15 cellular contexts compared by ENCODE assay signal in genomic region chr2:37993135-37993534, GRCh38.
DNase-seq lines count a peak whose midpoint lies in the region; ATAC-seq and TF ChIP-seq lines count a peak whose summit lies in the region.
"Had no signal": no experiment of that assay in that cellular context is flagged by ENCODE, and none has a peak within 500 bp of the region (broad histone marks: within the 10 kb centered on the region; RNA-seq: fewer than 3 reads in every experiment).

No MANE protein-coding gene starts in this region.

- H3K9ac ChIP-seq in IMR-90 (ENCODE audit: low read depth, low read length), result no peak overlapping the region

- H4K91ac ChIP-seq in IMR-90 (ENCODE audit: insufficient read depth, low read depth, low read length), result no peak overlapping the region

- no peaks in the 10 kb centered on the region for H4K20me1 ChIP-seq in IMR-90 (ENCODE audit: insufficient read depth, low read length)

- H3K9me3 ChIP-seq in IMR-90 (ENCODE audit: control insufficient read depth, insufficient read depth, low read length), result no peaks in the 10 kb centered on the region
- H3K9me3 ChIP-seq: mucosa of descending colon, SJCRH30 had no signal

- H4K8ac ChIP-seq in IMR-90 (ENCODE audit: low read depth in 2 of 2, low read length in 2 of 2), result no peak overlapping the region

- no peak overlapping the region for H2BK20ac ChIP-seq in IMR-90 (ENCODE audit: low read depth, low read length)

- H3K79me1 ChIP-seq in IMR-90 (ENCODE audit: low read depth in 1 of 2, low read length in 2 of 2), result no peaks in the 10 kb centered on the region

- CTCF ChIA-PET in IMR-90 (lab: Yijun Ruan, JAX), result interaction anchor here (0.6 to 1.7 kb wide), 3 partner anchors 11 to 281 kb away, joined by 4 to 5 read pairs (median 5); no protein-coding TSS in a partner anchor

- H3K27me3 ChIP-seq in IMR-90 (ENCODE audit: control insufficient read depth, insufficient read depth, low read length), result no peaks in the 10 kb centered on the region
- H3K27me3 ChIP-seq: SJCRH30 had no signal

- H3K56ac ChIP-seq in IMR-90 (ENCODE audit: extremely low read depth, insufficient read depth, low read length), result no peak overlapping the region

- ATAC-seq in IMR-90 (ENCODE audit: low read depth) (no peak), GM18858 (IDR thresholded peaks at IDR 0.05; ENCODE audit: unreplicated experiment) (no peak)
- ATAC-seq: mucosa of descending colon had no signal

- intact Hi-C loops in IMR-90 (cut with micrococcal nuclease), result no loop called here

- no peak overlapping the region for H4K5ac ChIP-seq in IMR-90 (ENCODE audit: low read depth, low read length)

- no peak overlapping the region for H2BK120ac ChIP-seq in IMR-90 (ENCODE audit: low read depth, low read length)

- H2AFZ ChIP-seq in IMR-90 (replicated peaks; ENCODE audit: low read length, poor library complexity), result no peak overlapping the region

- H3K4me1 ChIP-seq in IMR-90 (ENCODE audit: control insufficient read depth, insufficient read depth, low read length), result no peaks in the 10 kb centered on the region
- H3K4me1 ChIP-seq: SJCRH30 had no signal

- WGBS in IMR-90 (ENCODE audit: extremely low coverage in 2 of 2, insufficient read length in 1 of 2), 2 experiments, result no CpG with 5 or more reads among the region's 3 CpGs

- BruUV-seq in IMR-90 (replicated peaks; lab: Mats Ljungman, UMichigan), result no TSS peak

- TF ChIP-seq CTCF in AG09309 (IDR thresholded peaks at IDR 0.05; ENCODE audit: control insufficient read depth, insufficient read depth, low read depth, low read length, missing control alignments), result peak; percentile 9
- TF ChIP-seq CTCF in IMR-90 (conservative IDR thresholded peaks at IDR 0.05; ENCODE audit: low read depth, low read length), result 0 out of 2 replicates have a peak, but pooled peaks have one; percentile 18
- peak; percentile 58 for TF ChIP-seq CTCF in choroid plexus epithelial cell (conservative IDR thresholded peaks at IDR 0.05; ENCODE audit: low read depth, low read length)

- no peaks in the 10 kb centered on the region for H3K9me1 ChIP-seq in IMR-90 (ENCODE audit: insufficient read depth, low read length)

- no peak overlapping the region for H2BK5ac ChIP-seq in IMR-90 (ENCODE audit: low read depth, low read length, poor library complexity, severe bottlenecking)

- TF ChIP-seq RAD21 in IMR-90 (IDR thresholded peaks at IDR 0.05; ENCODE audit: low read length), result peak; percentile 21; the same call in 1 of the 2 replicates

- H2AK5ac ChIP-seq in IMR-90 (ENCODE audit: low read depth, low read length), result no peak overlapping the region

- H3K36me3 ChIP-seq in IMR-90 (ENCODE audit: control insufficient read depth, insufficient read depth, low read length), result no peaks in the 10 kb centered on the region
- H3K36me3 ChIP-seq: SJCRH30 had no signal

- in situ Hi-C loops in IMR-90 (cut with MboI; ENCODE audit: low sequenced_read_pairs), result loop anchor here (5.0 kb wide), 1 partner anchor 274 kb away; no protein-coding TSS in a partner anchor

- no peak overlapping the region for H2AK9ac ChIP-seq in IMR-90 (replicated peaks; ENCODE audit: low read depth, low read length, poor library complexity)

- no peak overlapping the region for H3K18ac ChIP-seq in IMR-90 (ENCODE audit: low read depth, low read length)

- H3K23ac ChIP-seq in IMR-90 (ENCODE audit: low read depth, low read length), result no peak overlapping the region

- no peak overlapping the region for H3K4me2 ChIP-seq in IMR-90 (ENCODE audit: low read depth, low read length)

- TF ChIP-seq POLR2A in IMR-90 (IDR thresholded peaks at IDR 0.05; ENCODE audit: low read depth, low read length), result no peak

- H3K4ac ChIP-seq in IMR-90 (ENCODE audit: low read depth, low read length), result no peak overlapping the region

- no peak for DNase-seq in AG09309 (ENCODE audit: low read depth)
- DNase-seq in IMR-90, result peak; percentile 25
- DNase-seq in choroid plexus epithelial cell (ENCODE audit: low read depth), result peak; percentile 73
- peak; percentile 20 for DNase-seq in kidney tubule cell (ENCODE audit: low spot score)
- no peak for DNase-seq in DMS 273 treated with DMSO at 0.1 percent for 48 hours (lab: John Stamatoyannopoulos, UW)
- no peak for DNase-seq in NCI-H524 treated with DMSO at 0.1 percent for 48 hours (lab: John Stamatoyannopoulos, UW)
- DNase-seq in LoVo (ENCODE audit: low spot score), result no peak
- DNase-seq: activated CD4-positive, alpha-beta T cell treated with anti-CD3 and anti-CD28 coated beads, Interleukin-2, amount 50 U/mL, for 48 hours; DMS79 treated with DMSO at 0.1 percent for 48 hours; mucosa of descending colon; NCI-H2081 treated with DMSO at 0.1 percent for 48 hours; NCI-H774; posterior cingulate gyrus; SJCRH30 had no signal

- dilution Hi-C loops in IMR-90 (cut with HindIII; ENCODE audit: low sequenced_read_pairs, unreplicated experiment), result no loop called here

- H3K27ac ChIP-seq in IMR-90 (ENCODE audit: insufficient read depth, low read length), result no peak overlapping the region
- H3K27ac ChIP-seq: SJCRH30 had no signal

- H3K14ac ChIP-seq in IMR-90 (replicated peaks; ENCODE audit: low read depth, low read length), result no peak overlapping the region

- POLR2A ChIA-PET in IMR-90 (lab: Charles Lee; ENCODE audit: unreplicated experiment), result no interaction called here

- no peak overlapping the region for H2BK15ac ChIP-seq in IMR-90 (ENCODE audit: low read depth, low read length)

- H3K4me3 ChIP-seq in AG09309 (ENCODE audit: control insufficient read depth, low read depth, low read length) (no peak overlapping the region), IMR-90 (ENCODE audit: insufficient read depth, low read depth, low read length) (no peak overlapping the region), choroid plexus epithelial cell (ENCODE audit: low read depth, low read length) (no peak overlapping the region)
- H3K4me3 ChIP-seq: mucosa of descending colon, SJCRH30 had no signal

TF ChIP-seq in IMR-90, 13 proteins besides CTCF, POLR2A, EP300 and RAD21:
- no peak for TF ChIP-seq RCOR1 (IDR thresholded peaks at IDR 0.05; ENCODE audit: insufficient replicate concordance, low read length)
- peak; percentile 18; the same call in 1 of the 2 replicates for TF ChIP-seq SMC3 (IDR thresholded peaks at IDR 0.05; ENCODE audit: low read depth, low read length)
TF ChIP-seq in IMR-90: peak in this region for 1.

Comparison
In these comparisons a context has a peak if more than half of its experiments do, and no peak if none do; other contexts are left out.
1. DNase-seq: peak in IMR-90 (single experiment), choroid plexus epithelial cell (single experiment) and kidney tubule cell (single experiment); none in AG09309 (single experiment), DMS 273 treated with DMSO at 0.1 percent for 48 hours (single experiment), NCI-H524 treated with DMSO at 0.1 percent for 48 hours (single experiment) and LoVo (single experiment).
2. Peak in every context shown above with its lines, with median percentiles within 50 percentile points of each other: CTCF ChIP-seq.